In genomic region chr16:90008708-90009145, GRCh38 we compare ENCODE assay signal across 1 cellular context.
TF ChIP-seq lines count a peak whose summit lies in the region.

No MANE protein-coding gene starts in this region.

TF ChIP-seq in SK-N-SH, 30 proteins besides CTCF, POLR2A, EP300 and RAD21 (continued from another document):
- TF ChIP-seq IRF3 (IDR thresholded peaks at IDR 0.05; ENCODE audit: low read depth, low read length) (no peak), TEAD4 (IDR thresholded peaks at IDR 0.05; ENCODE audit: borderline replicate concordance, insufficient read depth) (no peak), ZBTB33 (IDR thresholded peaks at IDR 0.05; ENCODE audit: borderline replicate concordance, low read depth) (no peak), POLR2AphosphoS5 (IDR thresholded peaks at IDR 0.05; ENCODE audit: low read depth, low read length) (no peak), RXRA (IDR thresholded peaks at IDR 0.05; ENCODE audit: borderline replicate concordance, low read depth) (no peak), YY1 (IDR thresholded peaks at IDR 0.05; ENCODE audit: low read depth) (no peak), MAX (IDR thresholded peaks at IDR 0.05; ENCODE audit: low read depth) (no peak), MXI1 (IDR thresholded peaks at IDR 0.05; ENCODE audit: low read depth, low read length) (no peak)
